ENCODE assay signal across 23 cellular contexts in genomic region chr4:176102414-176102813, GRCh38. TPM values are rescaled to one million over a fixed set of nuclear protein-coding genes. Genes with fewer than 3 reads are reported as not detected.
DNase-seq lines count a peak whose midpoint lies in the region; TF ChIP-seq lines count a peak whose summit lies in the region.
"Had no signal": no experiment of that assay in that cellular context is flagged by ENCODE, and none has a peak within 500 bp of the region (broad histone marks: within the 10 kb centered on the region; RNA-seq: fewer than 3 reads in every experiment).

No MANE protein-coding gene starts in this region.

- no peaks in the 10 kb centered on the region for H3K36me3 Mint-ChIP-seq in activated T-cell treated with anti-CD3 and anti-CD28 coated beads, Interleukin-2, amount 50 U/mL, for 24 hours (ENCODE audit: low read depth)
- H3K36me3 Mint-ChIP-seq: CD14-positive monocyte had no signal

- H3K9me3 Mint-ChIP-seq in activated T-cell treated with anti-CD3 and anti-CD28 coated beads, Interleukin-2, amount 50 U/mL, for 24 hours = peaks cover 20% of the 10 kb centered on the region

- no peak overlapping the region for H3K4me3 ChIP-seq in fibroblast of the aortic adventitia (ENCODE audit: low read depth, low read length)
- H3K4me3 ChIP-seq: GM12878, Peyer's patch had no signal

- no peak for TF ChIP-seq CTCF in fibroblast of the aortic adventitia (IDR thresholded peaks at IDR 0.05; ENCODE audit: insufficient read depth, low read length)

- H3K27ac Mint-ChIP-seq in activated T-cell treated with anti-CD3 and anti-CD28 coated beads, Interleukin-2, amount 50 U/mL, for 24 hours = no peak overlapping the region
- H3K27ac Mint-ChIP-seq: CD14-positive monocyte, IgD-negative memory B cell had no signal

- DNase-seq in DMS53 treated with DMSO at 0.1 percent for 48 hours (lab: John Stamatoyannopoulos, UW; ENCODE audit: unreplicated experiment) (peak; percentile 10), DMS53 (lab: John Stamatoyannopoulos, UW) (no peak), NCI-H2029 (lab: John Stamatoyannopoulos, UW) (peak; percentile 22), NCI-H345 treated with DMSO at 0.1 percent for 48 hours (lab: John Stamatoyannopoulos, UW; ENCODE audit: unreplicated experiment) (peak; percentile 60), fibroblast of the aortic adventitia (ENCODE audit: low read depth) (peak; percentile 13), SW480 (ENCODE audit: low spot score) (no peak), NK-92 (lab: John Stamatoyannopoulos, UW; ENCODE audit: unreplicated experiment) (no peak)
- DNase-seq in activated T-cell treated with anti-CD3 and anti-CD28 coated beads, Interleukin-2, amount 50 U/mL, for 24 hours = no peak
- DNase-seq: BE2C, Calu3, EL, GDM1, HCEC 1CT, NCI-H1048, NCI-H187, NCI-H2171 treated with DMSO at 0.1 percent for 48 hours, NCI-H446, NCI-H524 treated with DMSO at 0.1 percent for 48 hours, Peyer's patch, SHP77 treated with DMSO at 0.1 percent for 48 hours had no signal

- H3K4me3 Mint-ChIP-seq in activated T-cell treated with anti-CD3 and anti-CD28 coated beads, Interleukin-2, amount 50 U/mL, for 24 hours = no peak overlapping the region
- H3K4me3 Mint-ChIP-seq: CD14-positive monocyte, IgD-negative memory B cell had no signal

- H3K4me1 Mint-ChIP-seq in activated T-cell treated with anti-CD3 and anti-CD28 coated beads, Interleukin-2, amount 50 U/mL, for 24 hours (ENCODE audit: low read depth) = no peaks in the 10 kb centered on the region
- H3K4me1 Mint-ChIP-seq: CD14-positive monocyte had no signal

- peaks cover 18% of the 10 kb centered on the region for H3K27me3 Mint-ChIP-seq in activated T-cell treated with anti-CD3 and anti-CD28 coated beads, Interleukin-2, amount 50 U/mL, for 24 hours

RNA-seq across cellular contexts. Expression of gene WDR17, which starts 36.8 kb away (rescaled TPM):
- 2.6 and 3.1 TPM in 2 replicates for total RNA-seq in fibroblast of the aortic adventitia (ENCODE audit: low replicate concordance)

Comparison
In these comparisons a context has a peak if more than half of its experiments do, and no peak if none do; other contexts are left out.
1. DNase-seq: peak in DMS53 treated with DMSO at 0.1 percent for 48 hours (single experiment), NCI-H2029 (single experiment), NCI-H345 treated with DMSO at 0.1 percent for 48 hours (single experiment) and fibroblast of the aortic adventitia (single experiment); none in DMS53 (single experiment), activated T-cell treated with anti-CD3 and anti-CD28 coated beads, Interleukin-2, amount 50 U/mL, for 24 hours (single experiment), SW480 (single experiment) and NK-92 (single experiment).